In the genomic region with DNA sequence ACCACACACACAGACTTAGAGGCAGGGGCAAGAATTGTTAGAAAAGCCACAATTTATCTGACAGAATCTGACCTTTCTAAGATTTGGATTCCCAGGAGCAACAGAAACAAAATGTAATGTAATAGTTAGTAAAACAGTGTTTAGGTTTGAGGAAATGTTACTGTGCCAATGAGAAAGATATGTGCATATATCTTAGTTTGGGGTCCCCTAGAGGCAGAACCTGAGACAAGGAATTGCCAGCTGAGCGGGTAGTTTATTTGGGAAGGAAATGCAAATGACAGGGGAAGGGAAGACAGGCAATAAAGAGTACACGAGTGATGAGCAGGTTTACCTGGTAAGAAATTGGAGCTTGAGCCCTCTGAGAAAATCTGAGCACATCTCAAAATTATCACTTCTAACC, we compare ENCODE assay signal across 2 cellular contexts.
TF ChIP-seq lines count a peak whose summit lies in the region.

No MANE protein-coding gene starts in this region.

TF ChIP-seq in H1, 55 proteins besides CTCF, POLR2A, EP300 and RAD21:
- TF ChIP-seq, protein P1, sequence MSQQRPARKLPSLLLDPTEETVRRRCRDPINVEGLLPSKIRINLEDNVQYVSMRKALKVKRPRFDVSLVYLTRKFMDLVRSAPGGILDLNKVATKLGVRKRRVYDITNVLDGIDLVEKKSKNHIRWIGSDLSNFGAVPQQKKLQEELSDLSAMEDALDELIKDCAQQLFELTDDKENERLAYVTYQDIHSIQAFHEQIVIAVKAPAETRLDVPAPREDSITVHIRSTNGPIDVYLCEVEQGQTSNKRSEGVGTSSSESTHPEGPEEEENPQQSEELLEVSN (IDR thresholded peaks at IDR 0.05), result no peak
- no peak for TF ChIP-seq RXRA (IDR thresholded peaks at IDR 0.05; ENCODE audit: insufficient read depth, low read depth, low read length)
- TF ChIP-seq SP1 (IDR thresholded peaks at IDR 0.05; ENCODE audit: low read depth, low read length), result no peak

TF ChIP-seq in HepG2, 621 proteins besides CTCF, POLR2A, EP300 and RAD21:
- TF ChIP-seq, protein P2, sequence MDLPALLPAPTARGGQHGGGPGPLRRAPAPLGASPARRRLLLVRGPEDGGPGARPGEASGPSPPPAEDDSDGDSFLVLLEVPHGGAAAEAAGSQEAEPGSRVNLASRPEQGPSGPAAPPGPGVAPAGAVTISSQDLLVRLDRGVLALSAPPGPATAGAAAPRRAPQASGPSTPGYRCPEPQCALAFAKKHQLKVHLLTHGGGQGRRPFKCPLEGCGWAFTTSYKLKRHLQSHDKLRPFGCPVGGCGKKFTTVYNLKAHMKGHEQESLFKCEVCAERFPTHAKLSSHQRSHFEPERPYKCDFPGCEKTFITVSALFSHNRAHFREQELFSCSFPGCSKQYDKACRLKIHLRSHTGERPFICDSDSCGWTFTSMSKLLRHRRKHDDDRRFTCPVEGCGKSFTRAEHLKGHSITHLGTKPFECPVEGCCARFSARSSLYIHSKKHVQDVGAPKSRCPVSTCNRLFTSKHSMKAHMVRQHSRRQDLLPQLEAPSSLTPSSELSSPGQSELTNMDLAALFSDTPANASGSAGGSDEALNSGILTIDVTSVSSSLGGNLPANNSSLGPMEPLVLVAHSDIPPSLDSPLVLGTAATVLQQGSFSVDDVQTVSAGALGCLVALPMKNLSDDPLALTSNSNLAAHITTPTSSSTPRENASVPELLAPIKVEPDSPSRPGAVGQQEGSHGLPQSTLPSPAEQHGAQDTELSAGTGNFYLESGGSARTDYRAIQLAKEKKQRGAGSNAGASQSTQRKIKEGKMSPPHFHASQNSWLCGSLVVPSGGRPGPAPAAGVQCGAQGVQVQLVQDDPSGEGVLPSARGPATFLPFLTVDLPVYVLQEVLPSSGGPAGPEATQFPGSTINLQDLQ (CRISPR knock-in tag; IDR thresholded peaks at IDR 0.05), result no peak
- no peak for TF ChIP-seq KLF13 (CRISPR knock-in tag; IDR thresholded peaks at IDR 0.05)
- TF ChIP-seq, protein P3, sequence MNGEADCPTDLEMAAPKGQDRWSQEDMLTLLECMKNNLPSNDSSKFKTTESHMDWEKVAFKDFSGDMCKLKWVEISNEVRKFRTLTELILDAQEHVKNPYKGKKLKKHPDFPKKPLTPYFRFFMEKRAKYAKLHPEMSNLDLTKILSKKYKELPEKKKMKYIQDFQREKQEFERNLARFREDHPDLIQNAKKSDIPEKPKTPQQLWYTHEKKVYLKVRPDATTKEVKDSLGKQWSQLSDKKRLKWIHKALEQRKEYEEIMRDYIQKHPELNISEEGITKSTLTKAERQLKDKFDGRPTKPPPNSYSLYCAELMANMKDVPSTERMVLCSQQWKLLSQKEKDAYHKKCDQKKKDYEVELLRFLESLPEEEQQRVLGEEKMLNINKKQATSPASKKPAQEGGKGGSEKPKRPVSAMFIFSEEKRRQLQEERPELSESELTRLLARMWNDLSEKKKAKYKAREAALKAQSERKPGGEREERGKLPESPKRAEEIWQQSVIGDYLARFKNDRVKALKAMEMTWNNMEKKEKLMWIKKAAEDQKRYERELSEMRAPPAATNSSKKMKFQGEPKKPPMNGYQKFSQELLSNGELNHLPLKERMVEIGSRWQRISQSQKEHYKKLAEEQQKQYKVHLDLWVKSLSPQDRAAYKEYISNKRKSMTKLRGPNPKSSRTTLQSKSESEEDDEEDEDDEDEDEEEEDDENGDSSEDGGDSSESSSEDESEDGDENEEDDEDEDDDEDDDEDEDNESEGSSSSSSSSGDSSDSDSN (CRISPR knock-in tag; IDR thresholded peaks at IDR 0.05), result no peak
- TF ChIP-seq SNRNP70 (IDR thresholded peaks at IDR 0.05; ENCODE audit: low read depth, low read length), result no peak
- TF ChIP-seq, protein P4, sequence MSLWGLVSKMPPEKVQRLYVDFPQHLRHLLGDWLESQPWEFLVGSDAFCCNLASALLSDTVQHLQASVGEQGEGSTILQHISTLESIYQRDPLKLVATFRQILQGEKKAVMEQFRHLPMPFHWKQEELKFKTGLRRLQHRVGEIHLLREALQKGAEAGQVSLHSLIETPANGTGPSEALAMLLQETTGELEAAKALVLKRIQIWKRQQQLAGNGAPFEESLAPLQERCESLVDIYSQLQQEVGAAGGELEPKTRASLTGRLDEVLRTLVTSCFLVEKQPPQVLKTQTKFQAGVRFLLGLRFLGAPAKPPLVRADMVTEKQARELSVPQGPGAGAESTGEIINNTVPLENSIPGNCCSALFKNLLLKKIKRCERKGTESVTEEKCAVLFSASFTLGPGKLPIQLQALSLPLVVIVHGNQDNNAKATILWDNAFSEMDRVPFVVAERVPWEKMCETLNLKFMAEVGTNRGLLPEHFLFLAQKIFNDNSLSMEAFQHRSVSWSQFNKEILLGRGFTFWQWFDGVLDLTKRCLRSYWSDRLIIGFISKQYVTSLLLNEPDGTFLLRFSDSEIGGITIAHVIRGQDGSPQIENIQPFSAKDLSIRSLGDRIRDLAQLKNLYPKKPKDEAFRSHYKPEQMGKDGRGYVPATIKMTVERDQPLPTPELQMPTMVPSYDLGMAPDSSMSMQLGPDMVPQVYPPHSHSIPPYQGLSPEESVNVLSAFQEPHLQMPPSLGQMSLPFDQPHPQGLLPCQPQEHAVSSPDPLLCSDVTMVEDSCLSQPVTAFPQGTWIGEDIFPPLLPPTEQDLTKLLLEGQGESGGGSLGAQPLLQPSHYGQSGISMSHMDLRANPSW (CRISPR knock-in tag; IDR thresholded peaks at IDR 0.05; ENCODE audit: borderline replicate concordance), result no peak
- no peak for TF ChIP-seq ZNF678 (CRISPR knock-in tag; IDR thresholded peaks at IDR 0.05)
- TF ChIP-seq, protein P5, sequence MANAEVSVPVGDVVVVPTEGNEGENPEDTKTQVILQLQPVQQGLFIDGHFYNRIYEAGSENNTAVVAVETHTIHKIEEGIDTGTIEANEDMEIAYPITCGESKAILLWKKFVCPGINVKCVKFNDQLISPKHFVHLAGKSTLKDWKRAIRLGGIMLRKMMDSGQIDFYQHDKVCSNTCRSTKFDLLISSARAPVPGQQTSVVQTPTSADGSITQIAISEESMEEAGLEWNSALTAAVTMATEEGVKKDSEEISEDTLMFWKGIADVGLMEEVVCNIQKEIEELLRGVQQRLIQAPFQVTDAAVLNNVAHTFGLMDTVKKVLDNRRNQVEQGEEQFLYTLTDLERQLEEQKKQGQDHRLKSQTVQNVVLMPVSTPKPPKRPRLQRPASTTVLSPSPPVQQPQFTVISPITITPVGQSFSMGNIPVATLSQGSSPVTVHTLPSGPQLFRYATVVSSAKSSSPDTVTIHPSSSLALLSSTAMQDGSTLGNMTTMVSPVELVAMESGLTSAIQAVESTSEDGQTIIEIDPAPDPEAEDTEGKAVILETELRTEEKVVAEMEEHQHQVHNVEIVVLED (CRISPR knock-in tag; IDR thresholded peaks at IDR 0.05; ENCODE audit: borderline replicate concordance), result no peak
- no peak for TF ChIP-seq FOXA3 (CRISPR knock-in tag; IDR thresholded peaks at IDR 0.05)
- no peak for TF ChIP-seq RXRA (CRISPR knock-in tag; IDR thresholded peaks at IDR 0.05)
- TF ChIP-seq MED8 (CRISPR knock-in tag; IDR thresholded peaks at IDR 0.05; ENCODE audit: insufficient replicate concordance), result no peak
